13 cellular contexts compared by ENCODE assay signal in genomic region chr15:78104119-78104479, GRCh38. TPM values are rescaled to one million over a fixed set of nuclear protein-coding genes. Genes with fewer than 3 reads are reported as not detected.
DNase-seq lines count a peak whose midpoint lies in the region; ATAC-seq and TF ChIP-seq lines count a peak whose summit lies in the region.
"Had no signal": no experiment of that assay in that cellular context is flagged by ENCODE, and none has a peak within 500 bp of the region (broad histone marks: within the 10 kb centered on the region; RNA-seq: fewer than 3 reads in every experiment).

No MANE protein-coding gene starts in this region.

- no peak overlapping the region for H3K9ac ChIP-seq in IMR-90 (ENCODE audit: low read depth, low read length)

- POLR2A ChIA-PET in IMR-90 (lab: Charles Lee; ENCODE audit: unreplicated experiment): no interaction called here

- dilution Hi-C loops in IMR-90 (cut with HindIII; ENCODE audit: low sequenced_read_pairs, unreplicated experiment): no loop called here

- H4K20me1 ChIP-seq in IMR-90 (ENCODE audit: insufficient read depth, low read length): peaks cover 8% of the 10 kb centered on the region; the same call in 1 of the 2 replicates

- DNase-seq in cardiac septum (ENCODE audit: low spot score) (peak; percentile 31), heart left ventricle (no peak), IMR-90 (no peak), GF-D8 (lab: John Stamatoyannopoulos, UW) (no peak), transverse colon (no peak), NCI-H2081 treated with DMSO at 0.1 percent for 48 hours (lab: John Stamatoyannopoulos, UW) (no peak)
- no peak for DNase-seq in central memory CD8-positive, alpha-beta T cell (ENCODE audit: low spot score in 2 of 2)
- DNase-seq: EL, NCI-H2029 had no signal

- no peak overlapping the region for H2AK9ac ChIP-seq in IMR-90 (replicated peaks; ENCODE audit: low read depth, low read length, poor library complexity)

- ATAC-seq in heart left ventricle (no peak), IMR-90 (ENCODE audit: low read depth) (no peak), HG02884 (IDR thresholded peaks at IDR 0.05; ENCODE audit: unreplicated experiment) (no peak)
- ATAC-seq in central memory CD8-positive, alpha-beta T cell (replicated peaks; ENCODE audit: extremely low read depth, poor library complexity, severe bottlenecking): no peak
- ATAC-seq: GM23338, left lobe of liver had no signal

- H3K36me3 ChIP-seq in heart left ventricle: no peaks in the 10 kb centered on the region
- no peaks in the 10 kb centered on the region for H3K36me3 ChIP-seq in IMR-90 (ENCODE audit: control insufficient read depth, insufficient read depth, low read length)
- H3K36me3 ChIP-seq in transverse colon: no peaks in the 10 kb centered on the region

- no peak overlapping the region for H3K56ac ChIP-seq in IMR-90 (ENCODE audit: extremely low read depth, insufficient read depth, low read length)

- H2BK5ac ChIP-seq in IMR-90 (ENCODE audit: low read depth, low read length, poor library complexity, severe bottlenecking): no peak overlapping the region

- H3K4me1 Mint-ChIP-seq in central memory CD8-positive, alpha-beta T cell: peaks cover 55% of the 10 kb centered on the region

- no peak overlapping the region for H3K23ac ChIP-seq in IMR-90 (ENCODE audit: low read depth, low read length)

- no TSS peak for BruUV-seq in IMR-90 (replicated peaks; lab: Mats Ljungman, UMichigan)

- no peaks in the 10 kb centered on the region for H3K27me3 Mint-ChIP-seq in central memory CD8-positive, alpha-beta T cell

- H3K4ac ChIP-seq in IMR-90 (ENCODE audit: low read depth, low read length): no peak overlapping the region

- H2AFZ ChIP-seq in IMR-90 (replicated peaks; ENCODE audit: low read length, poor library complexity): no peak overlapping the region
- H2AFZ ChIP-seq: GM23338 had no signal

- H2BK20ac ChIP-seq in IMR-90 (ENCODE audit: low read depth, low read length): no peak overlapping the region

- peak overlapping the region; percentile 65 for H3K4me3 Mint-ChIP-seq in central memory CD8-positive, alpha-beta T cell
- H3K4me3 Mint-ChIP-seq: GM23338 had no signal

- H3K18ac ChIP-seq in IMR-90 (ENCODE audit: low read depth, low read length): no peak overlapping the region

- H3K27me3 ChIP-seq in heart left ventricle: no peaks in the 10 kb centered on the region
- peaks cover 10% of the 10 kb centered on the region for H3K27me3 ChIP-seq in IMR-90 (ENCODE audit: control insufficient read depth, insufficient read depth, low read length)
- H3K27me3 ChIP-seq in transverse colon: no peaks in the 10 kb centered on the region

- H3K36me3 Mint-ChIP-seq in central memory CD8-positive, alpha-beta T cell (ENCODE audit: insufficient read depth): peaks cover 9% of the 10 kb centered on the region

- H3K9me1 ChIP-seq in IMR-90 (ENCODE audit: insufficient read depth, low read length): no peaks in the 10 kb centered on the region

- no peaks in the 10 kb centered on the region for H3K79me1 ChIP-seq in IMR-90 (ENCODE audit: low read depth in 1 of 2, low read length in 2 of 2)

- H4K8ac ChIP-seq in IMR-90 (ENCODE audit: low read depth in 2 of 2, low read length in 2 of 2): no peak overlapping the region

- H4K5ac ChIP-seq in IMR-90 (ENCODE audit: low read depth, low read length): no peak overlapping the region

- no peak overlapping the region for H3K14ac ChIP-seq in IMR-90 (replicated peaks; ENCODE audit: low read depth, low read length)

- H3K4me1 ChIP-seq in heart left ventricle: peaks cover 0 to 37% (median 0%) of the 10 kb centered on the region in 12 donors
- H3K4me1 ChIP-seq in IMR-90 (ENCODE audit: control insufficient read depth, insufficient read depth, low read length): peaks cover 2% of the 10 kb centered on the region; the same call in 1 of the 2 replicates
- H3K4me1 ChIP-seq in transverse colon: peaks cover 0 to 16% (median 3%) of the 10 kb centered on the region in 4 donors

- TF ChIP-seq CTCF in heart left ventricle (IDR thresholded peaks at IDR 0.05): no peak
- no peak for TF ChIP-seq CTCF in IMR-90 (conservative IDR thresholded peaks at IDR 0.05; ENCODE audit: low read depth, low read length)
- no peak for TF ChIP-seq CTCF in transverse colon (IDR thresholded peaks at IDR 0.05)

- intact Hi-C loops in cardiac septum (cut with DNase I) (no loop called here), heart left ventricle (cut with DNase I) (loop anchor here in 1 of 10 donors (10.0 kb wide), 1 partner anchor 99 kb away; no protein-coding TSS in a partner anchor), IMR-90 (cut with micrococcal nuclease) (no loop called here), transverse colon (cut with DNase I; ENCODE audit: low total_unique reads) (no loop called here)

- H3K4me2 ChIP-seq in IMR-90 (ENCODE audit: low read depth, low read length): no peak overlapping the region
- H3K4me2 ChIP-seq: GM23338 had no signal

- H3K9me3 ChIP-seq in heart left ventricle (no peaks in the 10 kb centered on the region), IMR-90 (ENCODE audit: control insufficient read depth, insufficient read depth, low read length) (no peaks in the 10 kb centered on the region), transverse colon (no peaks in the 10 kb centered on the region)

- no peak for TF ChIP-seq RAD21 in IMR-90 (IDR thresholded peaks at IDR 0.05; ENCODE audit: low read length)

- TF ChIP-seq POLR2A in heart left ventricle (IDR thresholded peaks at IDR 0.05) (no peak), IMR-90 (IDR thresholded peaks at IDR 0.05; ENCODE audit: low read depth, low read length) (no peak), transverse colon (IDR thresholded peaks at IDR 0.05) (no peak)

- CTCF ChIA-PET in IMR-90 (lab: Yijun Ruan, JAX): no interaction called here

- H3K9me3 Mint-ChIP-seq in central memory CD8-positive, alpha-beta T cell: no peaks in the 10 kb centered on the region
- H3K9me3 Mint-ChIP-seq: GM23338 had no signal

- H2AK5ac ChIP-seq in IMR-90 (ENCODE audit: low read depth, low read length): peak overlapping the region; percentile 30; the same call in 1 of the 2 replicates

- H3K4me3 ChIP-seq in heart left ventricle (no peak overlapping the region), IMR-90 (ENCODE audit: insufficient read depth, low read depth, low read length) (no peak overlapping the region), transverse colon (no peak overlapping the region)
- H3K4me3 ChIP-seq: GM23338 had no signal

- TF ChIP-seq EP300 in transverse colon (IDR thresholded peaks at IDR 0.05; ENCODE audit: low read depth): no peak

- H4K91ac ChIP-seq in IMR-90 (ENCODE audit: insufficient read depth, low read depth, low read length): no peak overlapping the region

- WGBS in heart left ventricle, 4 donors: 87 to 96% (median 91%) methylated on average over 4 of the region's 4 CpGs
- WGBS in IMR-90 (ENCODE audit: extremely low coverage in 2 of 2, insufficient read length in 1 of 2), 2 experiments: 100% methylated on average over 2 of the region's 4 CpGs; no CpG with 5 or more reads in 1 of the 2 experiments
- WGBS in transverse colon (ENCODE audit: low coverage in 1 of 2), 2 donors: 79 to 95% methylated on average over 2 to 4 of the region's 4 CpGs

- no peak overlapping the region for H2BK120ac ChIP-seq in IMR-90 (ENCODE audit: low read depth, low read length)

- H3K27ac ChIP-seq in heart left ventricle (peak overlapping the region in 1 of 12 donors; percentile 79), IMR-90 (ENCODE audit: insufficient read depth, low read length) (no peak overlapping the region), transverse colon (no peak overlapping the region)

- in situ Hi-C loops in IMR-90 (cut with MboI; ENCODE audit: low sequenced_read_pairs) (no loop called here), transverse colon (cut with MboI; ENCODE audit: low pct_ligation_motif_present in 1 of 4, low pct_unique_long_range_greater_than_20kb in 1 of 4, low sequenced_read_pairs in 3 of 4) (loop anchor here in 2 of 4 donors (10.0 to 25.0 kb wide), 3 partner anchors 99 to 139 kb away; partner anchors contain the start of gene ACSBG1 (in 1 of the 2))

- no peak overlapping the region for H2BK15ac ChIP-seq in IMR-90 (ENCODE audit: low read depth, low read length)

- peak overlapping the region; percentile 93 for H3K27ac Mint-ChIP-seq in central memory CD8-positive, alpha-beta T cell (ENCODE audit: low read depth)
- H3K27ac Mint-ChIP-seq: GM23338 had no signal

TF ChIP-seq in IMR-90, 13 proteins besides CTCF, POLR2A, EP300 and RAD21 (continues in another document):
- TF ChIP-seq CEBPB (IDR thresholded peaks at IDR 0.05; ENCODE audit: low read depth, low read length): no peak
- no peak for TF ChIP-seq MXI1 (IDR thresholded peaks at IDR 0.05; ENCODE audit: borderline replicate concordance, low read depth, low read length)
- no peak for TF ChIP-seq FOS (IDR thresholded peaks at IDR 0.05; ENCODE audit: low read depth, low read length)

RNA-seq across cellular contexts. Expression of gene SH2D7, which starts 11.7 kb away (rescaled TPM):
- total RNA-seq in cardiac septum (not detected), heart left ventricle (not detected), IMR-90 (2012; rRNA removed) (not detected in 2 replicates), transverse colon (1 to 10 TPM in 3 of 4 donors, not detected in 1; 6.0 to 9.7 (median 9.3) TPM)
- polyA plus RNA-seq in heart left ventricle (not detected), IMR-90 (2012; rRNA removed) (not detected in 2 replicates)
- not detected in 2 replicates for polyA plus RNA-seq in IMR-90 (2012; cell fraction: cytosol; rRNA removed)
- polyA plus RNA-seq in IMR-90 (2012; cell fraction: nucleus; rRNA removed; ENCODE audit: low replicate concordance): not detected in 2 replicates
- total RNA-seq: activated CD8-positive, alpha-beta memory T cell treated with anti-CD3 and anti-CD28 coated beads for 36 hours; GM23338; left lobe of liver had no signal

RNA-seq across cellular contexts. Expression of gene TBC1D2B, which starts 26.6 kb away (rescaled TPM):
- total RNA-seq in cardiac septum (11.3 TPM), heart left ventricle (10 to 100 TPM in 6 of 9 donors, 1 to 10 TPM in 3; 6.5 to 45.2 (median 10.8) TPM), IMR-90 (2012; rRNA removed) (17.7 and 17.8 TPM in 2 replicates), transverse colon (10 to 100 TPM; 40.4 to 62.6 (median 53.8) TPM)
- polyA plus RNA-seq in heart left ventricle (1 to 10 TPM; 5.1 to 5.9 TPM), IMR-90 (2012; rRNA removed) (22.8 and 28.3 TPM in 2 replicates)
- polyA plus RNA-seq in IMR-90 (2012; cell fraction: cytosol; rRNA removed): 13.0 and 22.1 TPM in 2 replicates
- polyA plus RNA-seq in IMR-90 (2012; cell fraction: nucleus; rRNA removed; ENCODE audit: low replicate concordance): 84.5 and 160 TPM in 2 replicates

RNA-seq across cellular contexts. Expression of gene CIB2, which starts 27.1 kb away (rescaled TPM):
- total RNA-seq in cardiac septum (16.7 TPM), heart left ventricle (10 to 100 TPM in 5 of 9 donors, 1 to 10 TPM in 4; 3.3 to 18.5 (median 10.4) TPM), IMR-90 (2012; rRNA removed) (2.2 and 2.5 TPM in 2 replicates), transverse colon (10 to 100 TPM in 2 of 4 donors, 1 to 10 TPM in 2; 8.4 to 19.5 (median 9.5) TPM)
- polyA plus RNA-seq in heart left ventricle (1 to 10 TPM; 5.3 TPM), IMR-90 (2012; rRNA removed) (2.4 and 2.8 TPM in 2 replicates)
- 2.5 and 3.1 TPM in 2 replicates for polyA plus RNA-seq in IMR-90 (2012; cell fraction: cytosol; rRNA removed)
- polyA plus RNA-seq in IMR-90 (2012; cell fraction: nucleus; rRNA removed; ENCODE audit: low replicate concordance): 0.83 and 2.3 TPM in 2 replicates

RNA-seq across cellular contexts. Expression of gene IDH3A, which starts 45.1 kb away (rescaled TPM):
- total RNA-seq in cardiac septum (370 TPM), heart left ventricle (100 to 1,000 TPM; 166 to 471 (median 359) TPM), IMR-90 (2012; rRNA removed) (47.7 and 64.4 TPM in 2 replicates), transverse colon (100 to 1,000 TPM; 149 to 369 (median 166) TPM)
- polyA plus RNA-seq in heart left ventricle (100 to 1,000 TPM; 158 to 160 TPM), IMR-90 (2012; rRNA removed) (33.9 and 34.5 TPM in 2 replicates)
- 4.8 and 8.6 TPM in 2 replicates for polyA plus RNA-seq in IMR-90 (2012; cell fraction: cytosol; rRNA removed)
- polyA plus RNA-seq in IMR-90 (2012; cell fraction: nucleus; rRNA removed; ENCODE audit: low replicate concordance): 6.3 and 41.0 TPM in 2 replicates
